Comparison of ENCODE assay signal across 8 cellular contexts in the genomic region with DNA sequence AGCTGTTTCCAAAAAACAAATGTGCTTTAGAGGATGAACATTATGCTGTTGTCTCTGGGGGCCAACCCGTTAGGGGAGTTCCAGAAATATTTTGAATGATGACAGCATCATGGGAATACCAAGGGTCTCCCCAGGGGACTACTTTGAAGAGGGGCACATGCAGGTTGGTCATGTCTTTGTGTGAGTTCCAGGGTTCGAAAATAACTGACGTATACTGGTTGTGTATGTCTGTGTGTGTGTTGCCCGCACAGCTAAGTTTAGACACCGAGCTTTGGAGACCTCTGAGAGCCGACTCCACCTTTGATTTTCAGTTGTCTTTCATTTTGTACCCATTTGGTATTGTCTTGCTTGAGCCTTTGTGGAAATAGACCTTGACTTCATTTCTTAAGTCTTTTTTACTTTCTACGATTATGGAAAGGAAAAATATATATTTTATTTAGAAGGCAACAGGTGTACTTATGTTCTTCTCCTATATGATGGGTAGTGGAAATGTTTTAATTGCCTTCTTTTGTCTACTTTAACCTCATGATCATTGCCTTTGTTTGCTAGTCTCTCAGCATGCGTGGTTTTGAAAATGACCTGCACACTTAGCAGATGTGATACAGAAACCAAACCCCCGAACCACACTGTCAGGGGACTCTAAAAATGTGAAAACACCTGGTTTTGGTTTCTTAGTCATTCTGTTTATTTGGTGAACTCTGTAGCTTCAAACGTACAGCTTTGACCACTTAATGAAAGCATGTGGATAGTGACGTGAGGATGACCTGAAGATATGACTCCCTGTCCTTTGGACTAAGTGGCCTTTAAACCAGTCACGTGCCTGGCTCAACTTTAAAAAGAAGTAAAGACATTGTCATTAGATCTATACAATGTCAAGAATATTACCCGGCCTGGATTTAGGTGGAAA. TPM values are rescaled to one million over a fixed set of nuclear protein-coding genes. Genes with fewer than 3 reads are reported as not detected.
DNase-seq lines count a peak whose midpoint lies in the region; ATAC-seq and TF ChIP-seq lines count a peak whose summit lies in the region.

No MANE protein-coding gene starts in this region.

- H2AFZ ChIP-seq in mesenchymal stem cell (ENCODE audit: low read depth, low read length) = no peak overlapping the region

- H4K91ac ChIP-seq in mesenchymal stem cell (ENCODE audit: low read length) = no peak overlapping the region

- no peak overlapping the region for H2BK15ac ChIP-seq in mesenchymal stem cell (ENCODE audit: low read depth, poor library complexity, severe bottlenecking)

- H2AK5ac ChIP-seq in mesenchymal stem cell (ENCODE audit: low read length, severe bottlenecking) = no peak overlapping the region

- peaks cover 0 to 14% of the 10 kb centered on the region in 2 experiments for H3K36me3 ChIP-seq in mesenchymal stem cell (ENCODE audit: control insufficient read depth in 1 of 2, insufficient read depth in 2 of 2, low read depth in 1 of 2, low read length in 2 of 2)
- H3K36me3 ChIP-seq in right atrium auricular region = no peaks in the 10 kb centered on the region
- no peaks in the 10 kb centered on the region for H3K36me3 ChIP-seq in brain microvascular endothelial cell (replicated peaks)

- no peak overlapping the region for H3K4me3 ChIP-seq in mesenchymal stem cell (ENCODE audit: insufficient read depth in 1 of 2, low read depth in 1 of 2, low read length in 2 of 2)
- H3K4me3 ChIP-seq in right atrium auricular region = no peak overlapping the region
- H3K4me3 ChIP-seq in brain microvascular endothelial cell (ENCODE audit: low read depth, low read length) = no peak overlapping the region

- no peak overlapping the region for H3K18ac ChIP-seq in mesenchymal stem cell (ENCODE audit: low read depth in 1 of 2, low read length in 2 of 2)

- no peaks in the 10 kb centered on the region for H3K27me3 ChIP-seq in mesenchymal stem cell (ENCODE audit: control insufficient read depth in 1 of 2, insufficient read depth in 1 of 2, low read length in 2 of 2)
- H3K27me3 ChIP-seq in right atrium auricular region = no peaks in the 10 kb centered on the region
- H3K27me3 ChIP-seq in brain microvascular endothelial cell (replicated peaks) = no peaks in the 10 kb centered on the region

- no peak overlapping the region for H3K4me2 ChIP-seq in mesenchymal stem cell (ENCODE audit: low read length, poor library complexity, severe bottlenecking)

- peaks cover 44% of the 10 kb centered on the region for H3K79me1 ChIP-seq in mesenchymal stem cell (replicated peaks; ENCODE audit: low read length, poor library complexity, severe bottlenecking)

- no peak overlapping the region for H4K8ac ChIP-seq in mesenchymal stem cell (ENCODE audit: low read length)

- no peak overlapping the region for H3K9ac ChIP-seq in mesenchymal stem cell (ENCODE audit: low read length)

- DNase-seq in NCI-H146 treated with DMSO at 0.1 percent for 48 hours (lab: John Stamatoyannopoulos, UW; ENCODE audit: unreplicated experiment) (peak; percentile 49), mesenchymal stem cell (peak; percentile 79), right atrium auricular region (ENCODE audit: low spot score) (no peak), posterior cingulate gyrus (no peak), brain microvascular endothelial cell (no peak)
- no peak for DNase-seq in effector CD8-positive, alpha-beta T cell (lab: John Stamatoyannopoulos, UW)

- no peak overlapping the region for H2BK120ac ChIP-seq in mesenchymal stem cell (ENCODE audit: low read depth, low read length)

- no peak overlapping the region for H3K23ac ChIP-seq in mesenchymal stem cell (ENCODE audit: low read length in 2 of 2)

- peak; percentile 81 for ATAC-seq in GM18873 (IDR thresholded peaks at IDR 0.05; ENCODE audit: low FRiP score, unreplicated experiment)
- peak; percentile 84 for ATAC-seq in HG02571 (IDR thresholded peaks at IDR 0.05; ENCODE audit: unreplicated experiment)

- no peak overlapping the region for H2BK12ac ChIP-seq in mesenchymal stem cell (ENCODE audit: low read length in 2 of 2)

- WGBS in mesenchymal stem cell = 79% methylated on average over 11 of the region's 13 CpGs

- no peak overlapping the region for H3K4ac ChIP-seq in mesenchymal stem cell (ENCODE audit: low read depth in 1 of 2, low read length in 2 of 2)

- intact Hi-C loops in posterior cingulate gyrus (cut with DNase I) = no loop called here

- no peak overlapping the region for H2BK5ac ChIP-seq in mesenchymal stem cell (ENCODE audit: low read depth, low read length, poor library complexity, severe bottlenecking)

- no peak overlapping the region for H3K27ac ChIP-seq in mesenchymal stem cell (ENCODE audit: low read length, poor library complexity, severe bottlenecking)
- no peak overlapping the region for H3K27ac ChIP-seq in right atrium auricular region
- no peak overlapping the region for H3K27ac ChIP-seq in brain microvascular endothelial cell

- TF ChIP-seq CTCF in right atrium auricular region (IDR thresholded peaks at IDR 0.05) (no peak), brain microvascular endothelial cell (IDR thresholded peaks at IDR 0.05; ENCODE audit: low read depth, low read length, missing control alignments) (no peak)

- H3K4me1 ChIP-seq in mesenchymal stem cell (ENCODE audit: control insufficient read depth, insufficient read depth, low read depth, low read length) (peaks cover 45% of the 10 kb centered on the region), right atrium auricular region (peaks cover 0 to 53% of the 10 kb centered on the region in 2 donors)

- H3K14ac ChIP-seq in mesenchymal stem cell (ENCODE audit: low read length in 2 of 2) = no peak overlapping the region

- H3K9me3 ChIP-seq in mesenchymal stem cell (ENCODE audit: control insufficient read depth, low read length) (no peaks in the 10 kb centered on the region), right atrium auricular region (no peaks in the 10 kb centered on the region)

- in situ Hi-C loops in brain microvascular endothelial cell (cut with HindIII; ENCODE audit: low pct_ligation_motif_present, low sequenced_read_pairs) = no loop called here

RNA-seq across cellular contexts. Expression of a gene that starts 56.5 kb away (rescaled TPM):
- 128 TPM for polyA plus RNA-seq in mesenchymal stem cell (2013, experiment 1 of 2)
- 130 TPM for polyA plus RNA-seq in mesenchymal stem cell (2013, experiment 2 of 2)
- 10 to 100 TPM; 29.9 to 39.5 TPM for total RNA-seq in right atrium auricular region

Comparison
In these comparisons a context has a peak if more than half of its experiments do, and no peak if none do; other contexts are left out.
1. DNase-seq: peak in NCI-H146 treated with DMSO at 0.1 percent for 48 hours (single experiment) and mesenchymal stem cell (single experiment); none in right atrium auricular region (single experiment), effector CD8-positive, alpha-beta T cell (single experiment), posterior cingulate gyrus (0 of 10) and brain microvascular endothelial cell (single experiment).